ENCODE assay signal across 16 cellular contexts in genomic region chr11:77470971-77471370, GRCh38. TPM values are rescaled to one million over a fixed set of nuclear protein-coding genes. Genes with fewer than 3 reads are reported as not detected.
DNase-seq lines count a peak whose midpoint lies in the region; ATAC-seq, FAIRE-seq and TF ChIP-seq lines count a peak whose summit lies in the region.
"Had no signal": no experiment of that assay in that cellular context is flagged by ENCODE, and none has a peak within 500 bp of the region (broad histone marks: within the 10 kb centered on the region; RNA-seq: fewer than 3 reads in every experiment).

No MANE protein-coding gene starts in this region.

- H3K36me3 ChIP-seq in HUES6 (ENCODE audit: control insufficient read depth, insufficient read depth, low read length) (no peaks in the 10 kb centered on the region), pancreas (no peaks in the 10 kb centered on the region)
- H3K36me3 ChIP-seq: HAP-1, left ventricle myocardium inferior, WERI-Rb-1 had no signal

- H3K9ac ChIP-seq in HUES6 (ENCODE audit: low read length), result peak overlapping the region; percentile 92

- peaks cover 41% of the 10 kb centered on the region for H3K36me3 Mint-ChIP-seq in Calu3 (ENCODE audit: insufficient read depth, unreplicated experiment)
- H3K36me3 Mint-ChIP-seq in nephron progenitor cell (ENCODE audit: low read depth), result peaks cover 5% of the 10 kb centered on the region
- H3K36me3 Mint-ChIP-seq: naive B cell had no signal

- intact Hi-C loops in Calu3 (cut with micrococcal nuclease; ENCODE audit: unreplicated experiment) (loop anchor here (1.0 to 5.0 kb wide), 3 partner anchors 59 to 279 kb away; no protein-coding TSS in a partner anchor), dorsolateral prefrontal cortex (cut with DNase I) (loop anchor here in 1 of 2 donors (5.0 kb wide), 1 partner anchor 56 kb away; no protein-coding TSS in a partner anchor), posterior vena cava (cut with DNase I) (no loop called here), pancreas (cut with DNase I) (no loop called here)

- H3K4me3 ChIP-seq in HUES6 (ENCODE audit: low read depth, low read length) (peak overlapping the region; percentile 92), dorsolateral prefrontal cortex (peak overlapping the region in 30 of 59 donors; percentile 3 to 89 (median 28)), pancreas (no peak overlapping the region)
- H3K4me3 ChIP-seq: HAP-1, left ventricle myocardium inferior had no signal

- peak overlapping the region; percentile 76 for H3K27ac Mint-ChIP-seq in Calu3 (ENCODE audit: unreplicated experiment)
- H3K27ac Mint-ChIP-seq in nephron progenitor cell, result no peak overlapping the region

- no peak for ATAC-seq in pancreas

- H3K9me3 ChIP-seq in HUES6 (ENCODE audit: control insufficient read depth, insufficient read depth, low read depth, low read length), result no peaks in the 10 kb centered on the region
- no peaks in the 10 kb centered on the region for H3K9me3 ChIP-seq in pancreas
- H3K9me3 ChIP-seq: HAP-1, left ventricle myocardium inferior had no signal

- TF ChIP-seq CTCF in Calu3 (IDR thresholded peaks at IDR 0.05; ENCODE audit: unreplicated experiment), result no peak
- no peak for TF ChIP-seq CTCF in dorsolateral prefrontal cortex (IDR thresholded peaks at IDR 0.05 in 54 of 56, conservative IDR thresholded peaks at IDR 0.05 in 2 of 56; ENCODE audit: low read depth in 1 of 56, partially characterized antibody in 56 of 56)
- TF ChIP-seq CTCF in nephron progenitor cell (IDR thresholded peaks at IDR 0.05), result no peak
- no peak for TF ChIP-seq CTCF in pancreas (IDR thresholded peaks at IDR 0.05)

- H3K4me3 Mint-ChIP-seq in Calu3 (ENCODE audit: low read depth, unreplicated experiment) (peak overlapping the region; percentile 73), nephron progenitor cell (peak overlapping the region; percentile 91)

- H3K4me1 ChIP-seq in HUES6 (ENCODE audit: control insufficient read depth, insufficient read depth, low read length) (peaks cover 59% of the 10 kb centered on the region), pancreas (peaks cover 21 to 39% (median 30%) of the 10 kb centered on the region in 3 donors)

- BruUV-seq in Calu3 (replicated peaks; lab: Mats Ljungman, UMichigan), result no TSS peak

- no peaks in the 10 kb centered on the region for H3K27me3 Mint-ChIP-seq in Calu3 (ENCODE audit: unreplicated experiment)
- no peaks in the 10 kb centered on the region for H3K27me3 Mint-ChIP-seq in nephron progenitor cell (ENCODE audit: low read depth, poor library complexity)

- H3K9me3 Mint-ChIP-seq in Calu3 (ENCODE audit: low read depth, unreplicated experiment) (no peaks in the 10 kb centered on the region), nephron progenitor cell (no peaks in the 10 kb centered on the region)
- H3K9me3 Mint-ChIP-seq: naive B cell had no signal

- WGBS in pancreas, 2 donors, result 80 to 81% methylated on average over 5 of the region's 5 CpGs

- no peak for DNase-seq in Calu3
- no peak for DNase-seq in dorsolateral prefrontal cortex
- no peak for DNase-seq in nephron progenitor cell
- DNase-seq in posterior vena cava (ENCODE audit: low spot score), result no peak
- no peak for DNase-seq in cerebellum (ENCODE audit: low spot score)
- DNase-seq in NCI-H1092 (lab: John Stamatoyannopoulos, UW), result no peak
- no peak for DNase-seq in pancreas
- DNase-seq: activated naive CD4-positive, alpha-beta T cell treated with Interleukin-2 at 50 U/mL for 16 hours; IMR-90; left ventricle myocardium inferior; naive B cell; NCI-H774 had no signal

- H3K27ac ChIP-seq in HUES6 (ENCODE audit: low read depth, low read length) (peak overlapping the region; percentile 86), dorsolateral prefrontal cortex (peak overlapping the region in 39 of 59 donors; percentile 7 to 92 (median 63)), pancreas (peak overlapping the region in 2 of 4 donors; percentile 68 to 91)
- H3K27ac ChIP-seq: left ventricle myocardium inferior, WERI-Rb-1 had no signal

- H3K4me1 Mint-ChIP-seq in Calu3 (ENCODE audit: low read depth, unreplicated experiment) (peaks cover 62% of the 10 kb centered on the region), nephron progenitor cell (peaks cover 48% of the 10 kb centered on the region)

- CTCF ChIA-PET in Calu3 (lab: Charles Lee), result interaction anchor here (0.5 to 1.7 kb wide), 6 partner anchors 11 to 77 kb away, joined by 3 to 10 read pairs (median 6); no protein-coding TSS in a partner anchor

- no peak for FAIRE-seq in pancreas (lab: Jason Lieb, UNC)
- FAIRE-seq: D721Med had no signal

- no peaks in the 10 kb centered on the region for H3K27me3 ChIP-seq in HUES6 (ENCODE audit: control insufficient read depth, insufficient read depth, low read length)
- no peaks in the 10 kb centered on the region for H3K27me3 ChIP-seq in dorsolateral prefrontal cortex
- H3K27me3 ChIP-seq in pancreas, result no peaks in the 10 kb centered on the region

RNA-seq across cellular contexts. Expression of gene PAK1, which starts 2.9 kb away (rescaled TPM):
- total RNA-seq in Calu3 (2022), result 56.3 and 58.5 TPM in 2 replicates
- total RNA-seq in dorsolateral prefrontal cortex, result 100 to 1,000 TPM in 117 of 120 experiments, 10 to 100 TPM in 3; 77.4 to 424 (median 270) TPM
- 10 to 100 TPM; 31.0 to 31.9 TPM for total RNA-seq in posterior vena cava
- 109 TPM for total RNA-seq in cerebellum
- total RNA-seq in pancreas, result 10 to 100 TPM; 18.0 to 40.0 (median 22.3) TPM
- 10 to 100 TPM in 1 of 2 donors, 1 to 10 TPM in 1; 9.0 to 15.1 TPM for polyA plus RNA-seq in pancreas

Comparison
In these comparisons a context has a peak if more than half of its experiments do, and no peak if none do; other contexts are left out.
1. H3K4me3 ChIP-seq: peak in HUES6 (single experiment) and dorsolateral prefrontal cortex (30 of 59); none in pancreas (0 of 4).